ENCODE assay signal across 8 cellular contexts in the genomic region with DNA sequence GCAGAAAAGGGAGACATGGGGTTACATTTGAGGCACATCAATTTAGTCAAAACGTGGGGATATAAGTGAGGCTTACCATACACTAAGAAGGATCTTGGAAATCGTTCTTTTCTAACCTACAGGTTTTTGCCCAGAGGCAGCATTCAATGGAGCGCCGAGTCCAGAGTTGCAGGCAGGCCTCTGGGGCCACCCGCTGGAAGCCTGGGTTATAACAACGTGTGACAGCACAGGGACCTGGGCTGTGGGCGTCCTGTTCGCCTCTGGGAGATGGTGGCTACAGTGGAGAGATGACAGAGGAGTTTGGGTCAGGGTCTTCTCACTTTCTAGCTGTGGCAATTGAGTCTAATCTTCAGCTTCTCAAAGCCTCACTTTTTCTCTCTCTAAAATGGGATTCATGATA. TPM values are rescaled to one million over a fixed set of nuclear protein-coding genes. Genes with fewer than 3 reads are reported as not detected.
A peak's percentile ranks its signal among the peaks of the same experiment; 100 is the strongest.
DNase-seq lines count a peak whose midpoint lies in the region; ATAC-seq and TF ChIP-seq lines count a peak whose summit lies in the region.

No MANE protein-coding gene starts in this region.

- H3K36me3 ChIP-seq in naive thymus-derived CD4-positive, alpha-beta T cell (ENCODE audit: control insufficient read depth in 2 of 3, insufficient read depth in 3 of 3, low read length in 3 of 3): no peaks in the 10 kb centered on the region

- H3K4me3 ChIP-seq in astrocyte of the cerebellum (ENCODE audit: low read depth, low read length): no peak overlapping the region
- H3K4me3 ChIP-seq in naive thymus-derived CD4-positive, alpha-beta T cell (ENCODE audit: low read length): no peak overlapping the region

- peaks cover 0 to 3% (median under 1%) of the 10 kb centered on the region in 7 donors for H3K4me1 Mint-ChIP-seq in naive thymus-derived CD4-positive, alpha-beta T cell

- intact Hi-C loops in naive thymus-derived CD4-positive, alpha-beta T cell (cut with micrococcal nuclease): loop anchor here (1.0 kb wide), 1 partner anchor 324 kb away; no protein-coding TSS in a partner anchor

- H3K27ac Mint-ChIP-seq in naive thymus-derived CD4-positive, alpha-beta T cell: no peak overlapping the region

- no peak for ATAC-seq in naive thymus-derived CD4-positive, alpha-beta T cell

- H3K9me3 ChIP-seq in naive thymus-derived CD4-positive, alpha-beta T cell (ENCODE audit: control insufficient read depth in 2 of 3, low read length in 3 of 3): no peaks in the 10 kb centered on the region

- POLR2A ChIA-PET in naive thymus-derived CD4-positive, alpha-beta T cell (lab: Charles Lee): no interaction called here

- in situ Hi-C loops in astrocyte of the cerebellum (cut with HindIII; ENCODE audit: low sequenced_read_pairs): no loop called here

- peaks cover 3 to 6% of the 10 kb centered on the region in 2 donors for H3K27me3 ChIP-seq in naive thymus-derived CD4-positive, alpha-beta T cell (ENCODE audit: control insufficient read depth in 2 of 2, insufficient read depth in 2 of 2, low read length in 2 of 2)

- peak; percentile 60 for TF ChIP-seq CTCF in astrocyte of the cerebellum (IDR thresholded peaks at IDR 0.05; ENCODE audit: low read depth, low read length, missing control alignments)

- H3K4me1 ChIP-seq in naive thymus-derived CD4-positive, alpha-beta T cell (ENCODE audit: control insufficient read depth in 2 of 2, insufficient read depth in 2 of 2, low read length in 2 of 2): no peaks in the 10 kb centered on the region

- peak; percentile 59 for DNase-seq in 8988T
- peak; percentile 69 for DNase-seq in GM03348 (ENCODE audit: low spot score)
- DNase-seq in NCI-H345 (lab: John Stamatoyannopoulos, UW): peak; percentile 3
- no peak for DNase-seq in astrocyte of the cerebellum (ENCODE audit: low read depth)
- peak; percentile 89 for DNase-seq in iPS-NIHi7 (ENCODE audit: extremely low spot score)
- DNase-seq in substantia nigra (lab: John Stamatoyannopoulos, UW): peak in 32 of 49 donors; percentile 8 to 65 (median 33)
- DNase-seq in naive thymus-derived CD4-positive, alpha-beta T cell: no peak
- no peak for DNase-seq in T-helper 9 cell

- H3K36me3 Mint-ChIP-seq in naive thymus-derived CD4-positive, alpha-beta T cell: no peaks in the 10 kb centered on the region

- peaks cover 0 to 2% (median 0%) of the 10 kb centered on the region in 11 donors for H3K9me3 Mint-ChIP-seq in naive thymus-derived CD4-positive, alpha-beta T cell

- no peak overlapping the region for H3K27ac ChIP-seq in substantia nigra (ENCODE audit: low read depth, low read length, poor library complexity, severe bottlenecking)
- H3K27ac ChIP-seq in naive thymus-derived CD4-positive, alpha-beta T cell (ENCODE audit: low read depth, low read length): no peak overlapping the region

- CTCF ChIA-PET in naive thymus-derived CD4-positive, alpha-beta T cell (lab: Charles Lee): no interaction called here

- H3K4me3 Mint-ChIP-seq in naive thymus-derived CD4-positive, alpha-beta T cell: no peak overlapping the region

- peaks cover 59 to 83% (median 73%) of the 10 kb centered on the region in 5 donors for H3K27me3 Mint-ChIP-seq in naive thymus-derived CD4-positive, alpha-beta T cell

RNA-seq across cellular contexts. Expression of gene ENPP6, which starts 53.9 kb away (rescaled TPM):
- total RNA-seq in naive thymus-derived CD4-positive, alpha-beta T cell: 1 to 10 TPM in 1 of 5 experiments, not detected in 4; 3.1 TPM
- not detected for polyA plus RNA-seq in naive thymus-derived CD4-positive, alpha-beta T cell

Comparison
In these comparisons a context has a peak if more than half of its experiments do, and no peak if none do; other contexts are left out.
1. DNase-seq: peak in 8988T (single experiment), GM03348 (single experiment), NCI-H345 (single experiment), iPS-NIHi7 (single experiment) and substantia nigra (32 of 49); none in astrocyte of the cerebellum (single experiment), naive thymus-derived CD4-positive, alpha-beta T cell (0 of 9) and T-helper 9 cell (single experiment).